ENCODE assay signal across 7 cellular contexts in the genomic region with DNA sequence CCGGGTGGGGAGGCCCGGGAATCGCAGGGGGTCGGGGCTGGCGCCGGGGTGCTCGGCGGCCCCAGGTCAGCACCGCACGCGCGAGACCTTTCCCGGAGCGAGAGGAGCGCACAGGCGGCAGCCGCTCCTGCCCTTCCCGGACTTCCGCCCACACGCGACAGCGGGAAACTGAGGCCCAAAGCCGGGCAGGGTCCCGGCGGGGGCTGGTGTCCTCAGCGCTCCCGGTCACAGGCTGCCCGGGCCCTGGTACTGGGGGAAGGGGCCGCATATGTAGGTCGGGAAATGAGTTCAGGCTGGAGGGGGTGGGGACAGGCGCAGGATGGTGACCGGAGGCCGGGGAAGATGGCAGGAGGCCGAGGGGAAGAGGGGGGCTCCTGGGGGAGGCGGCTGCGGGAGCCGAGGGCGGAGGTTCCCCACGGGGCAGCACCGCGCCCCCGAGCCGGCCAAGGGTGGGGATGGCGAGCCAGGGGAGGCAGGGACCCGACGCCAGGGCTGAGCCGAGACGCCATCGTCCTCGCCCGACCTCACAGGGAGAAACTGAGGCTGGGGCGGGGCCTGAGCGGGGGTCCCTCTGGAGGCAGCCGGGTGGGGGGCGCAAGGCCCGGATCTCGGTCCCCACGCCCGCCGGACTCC. TPM values are rescaled to one million over a fixed set of nuclear protein-coding genes. Genes with fewer than 3 reads are reported as not detected.
A peak's percentile ranks its signal among the peaks of the same experiment; 100 is the strongest.
DNase-seq lines count a peak whose midpoint lies in the region; ATAC-seq lines count a peak whose summit lies in the region.
"Had no signal": no experiment of that assay in that cellular context is flagged by ENCODE, and none has a peak within 500 bp of the region (broad histone marks: within the 10 kb centered on the region; RNA-seq: fewer than 3 reads in every experiment).

No MANE protein-coding gene starts in this region.

- no peak for DNase-seq in Jurkat, Clone E6-1 (ENCODE audit: low read depth, low spot score)
- peak; percentile 76 for DNase-seq in retina
- DNase-seq: NCI-H1694 treated with DMSO at 0.1 percent for 48 hours had no signal

- ATAC-seq in HG02678 (IDR thresholded peaks at IDR 0.05; ENCODE audit: unreplicated experiment): no peak
- no peak for ATAC-seq in HG03432 (IDR thresholded peaks at IDR 0.05; ENCODE audit: unreplicated experiment)
- no peak for ATAC-seq in GM21360 (IDR thresholded peaks at IDR 0.05; ENCODE audit: unreplicated experiment)

- peak overlapping the region; percentile 62 for H3K4me3 Mint-ChIP-seq in dendritic cell treated with granulocyte-macrophage colony-stimulating factor and Interleukin-4, amounts not matched to agents 40 ng/mL and 50 ng/mL, for 4 days

- intact Hi-C loops in dendritic cell treated with granulocyte-macrophage colony-stimulating factor and Interleukin-4, amounts not matched to agents 40 ng/mL and 50 ng/mL, for 4 days (cut with micrococcal nuclease): no loop called here

- peaks cover 2% of the 10 kb centered on the region for H3K36me3 Mint-ChIP-seq in dendritic cell treated with granulocyte-macrophage colony-stimulating factor and Interleukin-4, amounts not matched to agents 40 ng/mL and 50 ng/mL, for 4 days (ENCODE audit: low read depth)

- no peak overlapping the region for H3K27ac Mint-ChIP-seq in dendritic cell treated with granulocyte-macrophage colony-stimulating factor and Interleukin-4, amounts not matched to agents 40 ng/mL and 50 ng/mL, for 4 days

- H3K27me3 Mint-ChIP-seq in dendritic cell treated with granulocyte-macrophage colony-stimulating factor and Interleukin-4, amounts not matched to agents 40 ng/mL and 50 ng/mL, for 4 days: peaks cover 49% of the 10 kb centered on the region

- H3K4me1 Mint-ChIP-seq in dendritic cell treated with granulocyte-macrophage colony-stimulating factor and Interleukin-4, amounts not matched to agents 40 ng/mL and 50 ng/mL, for 4 days (ENCODE audit: low read depth): peaks cover 28% of the 10 kb centered on the region

- H3K4me3 ChIP-seq in Jurkat, Clone E6-1 (ENCODE audit: low read length): peak overlapping the region; percentile 60

- no peaks in the 10 kb centered on the region for H3K9me3 Mint-ChIP-seq in dendritic cell treated with granulocyte-macrophage colony-stimulating factor and Interleukin-4, amounts not matched to agents 40 ng/mL and 50 ng/mL, for 4 days

RNA-seq across cellular contexts. Expression of a gene that starts 0.7 kb away (rescaled TPM):
- polyA plus RNA-seq in Jurkat, Clone E6-1 (2012; ENCODE audit: insufficient read depth, insufficient read length): 4.2 TPM

RNA-seq across cellular contexts. Expression of a gene that starts 4.4 kb away (rescaled TPM):
- 286 TPM for polyA plus RNA-seq in Jurkat, Clone E6-1 (2012; ENCODE audit: insufficient read depth, insufficient read length)

RNA-seq across cellular contexts. Expression of a gene that starts 11.2 kb away (rescaled TPM):
- 29.9 TPM for polyA plus RNA-seq in Jurkat, Clone E6-1 (2012; ENCODE audit: insufficient read depth, insufficient read length)

RNA-seq across cellular contexts. Expression of a gene that starts 31.6 kb away (rescaled TPM):
- polyA plus RNA-seq in Jurkat, Clone E6-1 (2012; ENCODE audit: insufficient read depth, insufficient read length): 62.6 TPM

RNA-seq across cellular contexts. Expression of a gene that starts 32.0 kb away (rescaled TPM):
- 253 TPM for polyA plus RNA-seq in Jurkat, Clone E6-1 (2012; ENCODE audit: insufficient read depth, insufficient read length)
